24 cellular contexts compared by ENCODE assay signal in genomic region chr3:30035935-30036567, GRCh38.
"Had no signal": no experiment of that assay in that cellular context is flagged by ENCODE, and none has a peak within 500 bp of the region (broad histone marks: within the 10 kb centered on the region; RNA-seq: fewer than 3 reads in every experiment).

No MANE protein-coding gene starts in this region.

- H3K4me1 Mint-ChIP-seq: naive B cell; stimulated activated memory B cell treated with anti-CD40 and anti-IgM and Interleukin-4, amounts not matched to agents 10 μg/mL and 1 μg/mL and 100 μg/mL, for 72 hours had no signal

- H3K9me3 ChIP-seq: colonic mucosa, gastrocnemius medialis, heart right ventricle, psoas muscle, right lobe of liver, spleen had no signal

- H3K36me3 ChIP-seq: colonic mucosa, gastrocnemius medialis, heart right ventricle, right lobe of liver, spleen had no signal

- H3K4me3 ChIP-seq: colonic mucosa, gastrocnemius medialis, heart right ventricle, lung, psoas muscle, right lobe of liver, spleen had no signal

- H3K4me3 Mint-ChIP-seq: endodermal cell; naive B cell; nephron; stimulated activated memory B cell treated with anti-CD40 and anti-IgM and Interleukin-4, amounts not matched to agents 10 μg/mL and 1 μg/mL and 100 μg/mL, for 72 hours; stimulated activated naive CD8-positive, alpha-beta T cell treated with anti-CD3 and anti-CD28 coated beads, Interleukin-15, Interleukin-2, amounts not matched to agents 100 ng/mL and 50 ng/mL, for 24 hours had no signal

- H3K27ac ChIP-seq: colonic mucosa, gastrocnemius medialis, heart right ventricle, parathyroid adenoma, psoas muscle, right lobe of liver, spleen had no signal

- H3K79me2 ChIP-seq: parathyroid adenoma had no signal

- H3K27ac Mint-ChIP-seq: endodermal cell; nephron; stimulated activated memory B cell treated with anti-CD40 and anti-IgM and Interleukin-4, amounts not matched to agents 10 μg/mL and 1 μg/mL and 100 μg/mL, for 72 hours; stimulated activated naive CD8-positive, alpha-beta T cell treated with anti-CD3 and anti-CD28 coated beads, Interleukin-15, Interleukin-2, amounts not matched to agents 100 ng/mL and 50 ng/mL, for 24 hours had no signal

- H2AFZ ChIP-seq: parathyroid adenoma had no signal

- ATAC-seq: gastrocnemius medialis; heart right ventricle; left ventricle myocardium superior; psoas muscle; right lobe of liver; stimulated activated memory B cell treated with anti-CD40 and anti-IgM and Interleukin-4, amounts not matched to agents 10 μg/mL and 1 μg/mL and 100 μg/mL, for 72 hours had no signal

- DNase-seq: colonic mucosa; dermis blood vessel endothelial cell; endodermal cell; erythroblast; gastrocnemius medialis; heart right ventricle; islet precursor cell; left ventricle myocardium superior; mesendoderm; naive B cell; occipital lobe; psoas muscle; retina; right lobe of liver; spleen; stimulated activated CD4-positive, alpha-beta T cell treated with anti-CD3 and anti-CD28 coated beads, Interleukin-15, amount 100 ng/mL, for 24 hours; stimulated activated CD4-positive, alpha-beta T cell treated with anti-CD3 and anti-CD28 coated beads, Interleukin-1b, Interleukin-23, amount 100 ng/mL, for 48 hours; stimulated activated CD4-positive, alpha-beta T cell treated with anti-CD3 and anti-CD28 coated beads, Interleukin-4, amount 100 ng/mL, for 24 hours; trophoblast cell had no signal

- H3K36me3 Mint-ChIP-seq: naive B cell; stimulated activated memory B cell treated with anti-CD40 and anti-IgM and Interleukin-4, amounts not matched to agents 10 μg/mL and 1 μg/mL and 100 μg/mL, for 72 hours had no signal

- H3K4me1 ChIP-seq: colonic mucosa, gastrocnemius medialis, heart right ventricle, parathyroid adenoma, psoas muscle, right lobe of liver, spleen had no signal

- H3K27me3 ChIP-seq: colonic mucosa, gastrocnemius medialis, heart right ventricle, right lobe of liver had no signal

- H3K9me3 Mint-ChIP-seq: stimulated activated naive CD8-positive, alpha-beta T cell treated with anti-CD3 and anti-CD28 coated beads, Interleukin-15, Interleukin-2, amounts not matched to agents 100 ng/mL and 50 ng/mL, for 24 hours had no signal

- H3K9ac ChIP-seq: parathyroid adenoma had no signal
